8 cellular contexts compared by ENCODE assay signal in the genomic region with DNA sequence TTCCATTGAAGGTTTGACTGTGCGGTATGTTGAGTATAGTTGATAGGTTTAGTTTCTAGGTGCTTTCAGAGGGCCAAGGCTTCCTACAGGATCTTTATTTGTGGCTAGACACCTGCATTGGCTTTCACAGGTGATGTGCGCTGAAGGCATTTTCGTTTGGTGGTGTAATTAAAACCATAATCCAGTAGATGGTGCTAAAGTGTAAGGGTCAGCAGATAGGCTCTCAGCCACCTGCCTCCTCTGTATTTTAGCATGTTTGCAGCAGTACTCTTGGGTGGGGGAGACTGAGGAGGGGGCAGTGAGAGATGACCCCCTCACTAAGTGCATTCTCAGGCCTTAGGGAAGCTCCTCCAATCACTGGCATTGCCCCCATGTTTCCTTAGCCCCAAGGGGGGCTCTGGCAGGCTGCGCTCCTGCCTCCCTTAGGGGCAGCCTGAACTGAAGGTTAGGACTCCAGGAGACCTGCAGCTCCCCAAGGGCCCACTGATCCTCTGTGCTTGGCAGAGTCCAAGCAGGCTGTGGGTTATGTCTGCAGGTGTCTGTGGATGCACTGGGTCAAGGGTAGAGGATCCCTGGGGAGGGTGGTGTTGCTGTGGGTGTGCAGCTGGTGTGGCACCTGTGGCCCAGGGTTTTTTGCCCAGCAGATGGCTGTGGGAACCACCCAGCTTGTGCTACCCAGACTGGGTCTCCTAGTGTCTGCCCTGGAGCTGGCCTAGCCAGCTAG. TPM values are rescaled to one million over a fixed set of nuclear protein-coding genes. Genes with fewer than 3 reads are reported as not detected.
A peak's percentile ranks its signal among the peaks of the same experiment; 100 is the strongest.
DNase-seq lines count a peak whose midpoint lies in the region; ATAC-seq and TF ChIP-seq lines count a peak whose summit lies in the region.

No MANE protein-coding gene starts in this region.

- DNase-seq in EH (ENCODE audit: low read depth) (peak; percentile 53), Kasumi-1 (lab: John Stamatoyannopoulos, UW) (peak; percentile 26 to 63), WTC11 (ENCODE audit: low spot score) (no peak), left kidney (ENCODE audit: low read depth, low spot score) (peak; percentile 58), cerebellum (ENCODE audit: low spot score) (no peak), T-cell (no peak), NCI-H187 (lab: John Stamatoyannopoulos, UW) (no peak)

- peaks cover 2% of the 10 kb centered on the region; the same call in 1 of the 2 replicates for H3K36me3 Mint-ChIP-seq in WTC11
- peaks cover 5% of the 10 kb centered on the region for H3K36me3 Mint-ChIP-seq in T-cell

- H3K4me3 Mint-ChIP-seq in WTC11 (no peak overlapping the region), T-cell (no peak overlapping the region)

- no peaks in the 10 kb centered on the region for H3K4me1 Mint-ChIP-seq in WTC11
- H3K4me1 Mint-ChIP-seq in T-cell = peaks cover 0 to 5% (median 0%) of the 10 kb centered on the region in 3 donors

- no peaks in the 10 kb centered on the region for H3K27me3 Mint-ChIP-seq in WTC11 (ENCODE audit: low read depth)
- peaks cover 4 to 16% of the 10 kb centered on the region in 2 donors for H3K27me3 Mint-ChIP-seq in T-cell

- peaks cover 11% of the 10 kb centered on the region for H3K9me3 Mint-ChIP-seq in WTC11
- peaks cover 6 to 14% (median 8%) of the 10 kb centered on the region in 3 donors for H3K9me3 Mint-ChIP-seq in T-cell

- TF ChIP-seq CTCF in WTC11 (IDR thresholded peaks at IDR 0.05) = peak; percentile 41; the same call in 1 of the 2 replicates

- POLR2A ChIA-PET in WTC11 (lab: Charles Lee) = no interaction called here
- POLR2A ChIA-PET in T-cell (lab: Charles Lee) = interaction anchor here in 1 of 2 donors (0.6 kb wide), 1 partner anchor 85 kb away, joined by 3 read pairs; no protein-coding TSS in a partner anchor

- no peak overlapping the region for H3K27ac Mint-ChIP-seq in WTC11
- no peak overlapping the region for H3K27ac Mint-ChIP-seq in T-cell

- CTCF ChIA-PET in WTC11 (lab: Charles Lee) = interaction anchor here (0.7 to 2.4 kb wide), 8 partner anchors 19 to 640 kb away, joined by 3 to 31 read pairs (median 4); a partner anchor contains a TSS
- CTCF ChIA-PET in T-cell (lab: Charles Lee) = no interaction called here

- ATAC-seq in WTC11 = peak; percentile 77
- no peak for ATAC-seq in T-cell (replicated peaks in 1 of 4)
- ATAC-seq in HG03097 (IDR thresholded peaks at IDR 0.05; ENCODE audit: low FRiP score, unreplicated experiment) = no peak

TF ChIP-seq in WTC11, 78 proteins besides CTCF, POLR2A, EP300 and RAD21 (continues in another document):
- TF ChIP-seq RORB (CRISPR knock-in tag; IDR thresholded peaks at IDR 0.05) (no peak), TCF7 (CRISPR knock-in tag; IDR thresholded peaks at IDR 0.05; ENCODE audit: low read depth) (no peak), EMX1 (CRISPR knock-in tag; IDR thresholded peaks at IDR 0.05) (no peak), NR3C1 (CRISPR knock-in tag; conservative IDR thresholded peaks at IDR 0.05; ENCODE audit: low read depth) (no peak), JAZF1 (CRISPR knock-in tag; IDR thresholded peaks at IDR 0.05) (no peak), ZBTB21 (CRISPR knock-in tag; IDR thresholded peaks at IDR 0.05; ENCODE audit: borderline replicate concordance) (no peak), PRRX2 (CRISPR knock-in tag; IDR thresholded peaks at IDR 0.05) (no peak), ZNF416 (CRISPR knock-in tag; IDR thresholded peaks at IDR 0.05) (no peak)
- TF ChIP-seq, protein P1, sequence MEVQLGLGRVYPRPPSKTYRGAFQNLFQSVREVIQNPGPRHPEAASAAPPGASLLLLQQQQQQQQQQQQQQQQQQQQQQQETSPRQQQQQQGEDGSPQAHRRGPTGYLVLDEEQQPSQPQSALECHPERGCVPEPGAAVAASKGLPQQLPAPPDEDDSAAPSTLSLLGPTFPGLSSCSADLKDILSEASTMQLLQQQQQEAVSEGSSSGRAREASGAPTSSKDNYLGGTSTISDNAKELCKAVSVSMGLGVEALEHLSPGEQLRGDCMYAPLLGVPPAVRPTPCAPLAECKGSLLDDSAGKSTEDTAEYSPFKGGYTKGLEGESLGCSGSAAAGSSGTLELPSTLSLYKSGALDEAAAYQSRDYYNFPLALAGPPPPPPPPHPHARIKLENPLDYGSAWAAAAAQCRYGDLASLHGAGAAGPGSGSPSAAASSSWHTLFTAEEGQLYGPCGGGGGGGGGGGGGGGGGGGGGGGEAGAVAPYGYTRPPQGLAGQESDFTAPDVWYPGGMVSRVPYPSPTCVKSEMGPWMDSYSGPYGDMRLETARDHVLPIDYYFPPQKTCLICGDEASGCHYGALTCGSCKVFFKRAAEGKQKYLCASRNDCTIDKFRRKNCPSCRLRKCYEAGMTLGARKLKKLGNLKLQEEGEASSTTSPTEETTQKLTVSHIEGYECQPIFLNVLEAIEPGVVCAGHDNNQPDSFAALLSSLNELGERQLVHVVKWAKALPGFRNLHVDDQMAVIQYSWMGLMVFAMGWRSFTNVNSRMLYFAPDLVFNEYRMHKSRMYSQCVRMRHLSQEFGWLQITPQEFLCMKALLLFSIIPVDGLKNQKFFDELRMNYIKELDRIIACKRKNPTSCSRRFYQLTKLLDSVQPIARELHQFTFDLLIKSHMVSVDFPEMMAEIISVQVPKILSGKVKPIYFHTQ (CRISPR knock-in tag; IDR thresholded peaks at IDR 0.05) = no peak
- TF ChIP-seq, protein P2, sequence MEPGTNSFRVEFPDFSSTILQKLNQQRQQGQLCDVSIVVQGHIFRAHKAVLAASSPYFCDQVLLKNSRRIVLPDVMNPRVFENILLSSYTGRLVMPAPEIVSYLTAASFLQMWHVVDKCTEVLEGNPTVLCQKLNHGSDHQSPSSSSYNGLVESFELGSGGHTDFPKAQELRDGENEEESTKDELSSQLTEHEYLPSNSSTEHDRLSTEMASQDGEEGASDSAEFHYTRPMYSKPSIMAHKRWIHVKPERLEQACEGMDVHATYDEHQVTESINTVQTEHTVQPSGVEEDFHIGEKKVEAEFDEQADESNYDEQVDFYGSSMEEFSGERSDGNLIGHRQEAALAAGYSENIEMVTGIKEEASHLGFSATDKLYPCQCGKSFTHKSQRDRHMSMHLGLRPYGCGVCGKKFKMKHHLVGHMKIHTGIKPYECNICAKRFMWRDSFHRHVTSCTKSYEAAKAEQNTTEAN (CRISPR knock-in tag; IDR thresholded peaks at IDR 0.05) = no peak
- TF ChIP-seq, protein P3, sequence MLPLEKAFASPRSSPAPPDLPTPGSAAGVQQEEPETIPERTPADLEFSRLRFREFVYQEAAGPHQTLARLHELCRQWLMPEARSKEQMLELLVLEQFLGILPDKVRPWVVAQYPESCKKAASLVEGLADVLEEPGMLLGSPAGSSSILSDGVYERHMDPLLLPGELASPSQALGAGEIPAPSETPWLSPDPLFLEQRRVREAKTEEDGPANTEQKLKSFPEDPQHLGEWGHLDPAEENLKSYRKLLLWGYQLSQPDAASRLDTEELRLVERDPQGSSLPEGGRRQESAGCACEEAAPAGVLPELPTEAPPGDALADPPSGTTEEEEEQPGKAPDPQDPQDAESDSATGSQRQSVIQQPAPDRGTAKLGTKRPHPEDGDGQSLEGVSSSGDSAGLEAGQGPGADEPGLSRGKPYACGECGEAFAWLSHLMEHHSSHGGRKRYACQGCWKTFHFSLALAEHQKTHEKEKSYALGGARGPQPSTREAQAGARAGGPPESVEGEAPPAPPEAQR (CRISPR knock-in tag; IDR thresholded peaks at IDR 0.05) = no peak
- TF ChIP-seq, protein P4, sequence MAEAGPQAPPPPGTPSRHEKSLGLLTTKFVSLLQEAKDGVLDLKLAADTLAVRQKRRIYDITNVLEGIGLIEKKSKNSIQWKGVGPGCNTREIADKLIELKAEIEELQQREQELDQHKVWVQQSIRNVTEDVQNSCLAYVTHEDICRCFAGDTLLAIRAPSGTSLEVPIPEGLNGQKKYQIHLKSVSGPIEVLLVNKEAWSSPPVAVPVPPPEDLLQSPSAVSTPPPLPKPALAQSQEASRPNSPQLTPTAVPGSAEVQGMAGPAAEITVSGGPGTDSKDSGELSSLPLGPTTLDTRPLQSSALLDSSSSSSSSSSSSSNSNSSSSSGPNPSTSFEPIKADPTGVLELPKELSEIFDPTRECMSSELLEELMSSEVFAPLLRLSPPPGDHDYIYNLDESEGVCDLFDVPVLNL (CRISPR knock-in tag; IDR thresholded peaks at IDR 0.05; ENCODE audit: borderline replicate concordance, low read depth) = no peak
- TF ChIP-seq, protein P5, sequence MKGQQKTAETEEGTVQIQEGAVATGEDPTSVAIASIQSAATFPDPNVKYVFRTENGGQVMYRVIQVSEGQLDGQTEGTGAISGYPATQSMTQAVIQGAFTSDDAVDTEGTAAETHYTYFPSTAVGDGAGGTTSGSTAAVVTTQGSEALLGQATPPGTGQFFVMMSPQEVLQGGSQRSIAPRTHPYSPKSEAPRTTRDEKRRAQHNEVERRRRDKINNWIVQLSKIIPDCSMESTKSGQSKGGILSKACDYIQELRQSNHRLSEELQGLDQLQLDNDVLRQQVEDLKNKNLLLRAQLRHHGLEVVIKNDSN (CRISPR knock-in tag; IDR thresholded peaks at IDR 0.05) = no peak
- TF ChIP-seq, protein P6, sequence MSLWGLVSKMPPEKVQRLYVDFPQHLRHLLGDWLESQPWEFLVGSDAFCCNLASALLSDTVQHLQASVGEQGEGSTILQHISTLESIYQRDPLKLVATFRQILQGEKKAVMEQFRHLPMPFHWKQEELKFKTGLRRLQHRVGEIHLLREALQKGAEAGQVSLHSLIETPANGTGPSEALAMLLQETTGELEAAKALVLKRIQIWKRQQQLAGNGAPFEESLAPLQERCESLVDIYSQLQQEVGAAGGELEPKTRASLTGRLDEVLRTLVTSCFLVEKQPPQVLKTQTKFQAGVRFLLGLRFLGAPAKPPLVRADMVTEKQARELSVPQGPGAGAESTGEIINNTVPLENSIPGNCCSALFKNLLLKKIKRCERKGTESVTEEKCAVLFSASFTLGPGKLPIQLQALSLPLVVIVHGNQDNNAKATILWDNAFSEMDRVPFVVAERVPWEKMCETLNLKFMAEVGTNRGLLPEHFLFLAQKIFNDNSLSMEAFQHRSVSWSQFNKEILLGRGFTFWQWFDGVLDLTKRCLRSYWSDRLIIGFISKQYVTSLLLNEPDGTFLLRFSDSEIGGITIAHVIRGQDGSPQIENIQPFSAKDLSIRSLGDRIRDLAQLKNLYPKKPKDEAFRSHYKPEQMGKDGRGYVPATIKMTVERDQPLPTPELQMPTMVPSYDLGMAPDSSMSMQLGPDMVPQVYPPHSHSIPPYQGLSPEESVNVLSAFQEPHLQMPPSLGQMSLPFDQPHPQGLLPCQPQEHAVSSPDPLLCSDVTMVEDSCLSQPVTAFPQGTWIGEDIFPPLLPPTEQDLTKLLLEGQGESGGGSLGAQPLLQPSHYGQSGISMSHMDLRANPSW (CRISPR knock-in tag; conservative IDR thresholded peaks at IDR 0.05; ENCODE audit: low read depth) = no peak

RNA-seq across cellular contexts. Expression of a gene that starts 23.4 kb away (rescaled TPM):
- total RNA-seq in WTC11 (2021) = 3.8 to 4.5 TPM (median 4.1 TPM) in 3 replicates
- total RNA-seq in cerebellum = 13.0 TPM
- 10 to 100 TPM in 2 of 5 donors, 1 to 10 TPM in 3; 6.3 to 14.3 (median 9.2) TPM for total RNA-seq in T-cell

RNA-seq across cellular contexts. Expression of a gene that starts 33.2 kb away (rescaled TPM):
- total RNA-seq in WTC11 (2021) (not detected in 3 replicates), cerebellum (not detected), T-cell (not detected)

Comparison
In these comparisons a context has a peak if more than half of its experiments do, and no peak if none do; other contexts are left out.
1. DNase-seq: peak in EH (single experiment), Kasumi-1 (2 of 2) and left kidney (single experiment); none in WTC11 (single experiment), cerebellum (single experiment), T-cell (0 of 34) and NCI-H187 (0 of 2).